In the genomic region with DNA sequence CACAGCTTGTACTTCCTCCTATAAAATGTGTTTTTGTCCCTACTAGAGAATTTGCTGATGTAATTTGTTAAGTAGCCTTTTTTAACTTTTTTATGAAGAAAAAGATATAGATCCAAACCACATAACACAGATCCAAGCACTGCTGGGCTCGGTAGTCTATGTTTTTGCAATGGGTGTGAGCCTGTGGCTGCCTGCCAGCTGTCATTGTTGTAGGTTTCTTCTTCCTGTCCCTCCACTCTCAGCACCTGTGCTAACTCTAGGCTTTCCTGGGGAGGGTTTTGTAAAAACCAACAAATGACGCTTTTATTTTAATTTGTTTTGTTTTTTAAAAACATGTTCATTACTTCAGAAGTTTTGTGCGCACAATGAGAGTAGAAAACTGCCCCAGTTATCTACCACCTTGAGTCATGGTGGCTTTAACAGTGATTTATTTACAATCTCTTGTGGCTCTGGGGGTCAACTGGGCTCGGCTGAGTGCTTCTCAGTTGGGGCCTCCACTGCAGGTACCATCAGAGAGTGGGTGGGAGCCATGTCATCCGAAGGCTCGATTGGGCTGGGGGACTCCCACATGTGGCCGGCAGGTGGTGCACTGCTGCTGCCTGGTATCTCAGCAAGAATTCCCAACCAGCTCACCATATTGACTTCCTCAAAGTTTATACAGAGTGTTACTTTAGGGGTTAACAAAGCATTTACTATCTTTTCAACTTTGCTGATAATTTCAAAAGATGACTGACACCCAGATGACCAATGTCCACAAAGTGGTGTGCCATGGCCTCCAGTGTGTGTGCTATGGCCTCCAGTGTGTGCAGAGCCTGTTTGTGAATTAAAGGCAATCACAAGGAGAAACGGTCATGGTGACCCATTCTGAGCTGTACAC, we compare ENCODE assay signal across 14 cellular contexts. TPM values are rescaled to one million over a fixed set of nuclear protein-coding genes. Genes with fewer than 3 reads are reported as not detected.
DNase-seq lines count a peak whose midpoint lies in the region; ATAC-seq and TF ChIP-seq lines count a peak whose summit lies in the region.
"Had no signal": no experiment of that assay in that cellular context is flagged by ENCODE, and none has a peak within 500 bp of the region (broad histone marks: within the 10 kb centered on the region; RNA-seq: fewer than 3 reads in every experiment).

No MANE protein-coding gene starts in this region.

- H3K9me3 ChIP-seq in spleen (no peaks in the 10 kb centered on the region), WERI-Rb-1 (ENCODE audit: severe bottlenecking) (no peaks in the 10 kb centered on the region)
- H3K9me3 ChIP-seq: thoracic aorta had no signal

- intact Hi-C loops in activated T-helper 1 cell treated with anti-CD3 and anti-CD28 coated beads, Interleukin-12 subunit alpha, Interleukin-12 subunit beta, Interleukin-2, Interleukin-4 antibody, amounts not matched to agents 30 ng/mL and 10 ng/mL and 1 ng/mL, durations not matched to agents 14 hours and 24 hours and 36 hours (cut with micrococcal nuclease) = no loop called here
- intact Hi-C loops in spleen (cut with DNase I; ENCODE audit: low total_unique reads) = no loop called here

- no peak overlapping the region for H3K4me3 Mint-ChIP-seq in activated T-helper 1 cell treated with anti-CD3 and anti-CD28 coated beads, Interleukin-12 subunit alpha, Interleukin-12 subunit beta, Interleukin-2, Interleukin-4 antibody, amounts not matched to agents 30 ng/mL and 10 ng/mL and 1 ng/mL, durations not matched to agents 14 hours and 24 hours and 36 hours
- H3K4me3 Mint-ChIP-seq in IgD-negative memory B cell = peak overlapping the region; percentile 79 to 97 (median 95)
- H3K4me3 Mint-ChIP-seq in activated T-cell treated with anti-CD3 and anti-CD28 coated beads, Interleukin-2, amount 50 U/mL, for 72 hours = peak overlapping the region in 1 of 2 donors; percentile 68
- H3K4me3 Mint-ChIP-seq: nephron progenitor cell had no signal

- no peaks in the 10 kb centered on the region for H3K4me1 Mint-ChIP-seq in activated T-helper 1 cell treated with anti-CD3 and anti-CD28 coated beads, Interleukin-12 subunit alpha, Interleukin-12 subunit beta, Interleukin-2, Interleukin-4 antibody, amounts not matched to agents 30 ng/mL and 10 ng/mL and 1 ng/mL, durations not matched to agents 14 hours and 24 hours and 36 hours (ENCODE audit: low read depth)
- peaks cover 42 to 60% (median 48%) of the 10 kb centered on the region in 3 donors for H3K4me1 Mint-ChIP-seq in IgD-negative memory B cell
- H3K4me1 Mint-ChIP-seq in activated T-cell treated with anti-CD3 and anti-CD28 coated beads, Interleukin-2, amount 50 U/mL, for 72 hours (ENCODE audit: low read depth) = peaks cover 31% of the 10 kb centered on the region

- no peak for TF ChIP-seq CTCF in spleen (IDR thresholded peaks at IDR 0.05 in 8 of 11, conservative IDR thresholded peaks at IDR 0.05 in 3 of 11)
- TF ChIP-seq CTCF in WERI-Rb-1 (IDR thresholded peaks at IDR 0.05; ENCODE audit: low read depth, low read length) = no peak

- no peaks in the 10 kb centered on the region for H3K36me3 Mint-ChIP-seq in activated T-helper 1 cell treated with anti-CD3 and anti-CD28 coated beads, Interleukin-12 subunit alpha, Interleukin-12 subunit beta, Interleukin-2, Interleukin-4 antibody, amounts not matched to agents 30 ng/mL and 10 ng/mL and 1 ng/mL, durations not matched to agents 14 hours and 24 hours and 36 hours (ENCODE audit: low read depth)
- H3K36me3 Mint-ChIP-seq in IgD-negative memory B cell = peaks cover 4% of the 10 kb centered on the region
- peaks cover 0 to 7% of the 10 kb centered on the region in 2 donors for H3K36me3 Mint-ChIP-seq in activated T-cell treated with anti-CD3 and anti-CD28 coated beads, Interleukin-2, amount 50 U/mL, for 72 hours (ENCODE audit: insufficient read depth in 2 of 2)

- DNase-seq in activated T-helper 1 cell treated with Interleukin-2 at 50 U/mL for 16 hours (ENCODE audit: low read depth) (peak; percentile 41), spleen (no peak), WERI-Rb-1 (no peak), COLO668 (lab: John Stamatoyannopoulos, UW; ENCODE audit: unreplicated experiment) (no peak)
- no peak for DNase-seq in activated T-helper 1 cell treated with anti-CD3 and anti-CD28 coated beads, Interleukin-12 subunit alpha, Interleukin-12 subunit beta, Interleukin-2, Interleukin-4 antibody, amounts not matched to agents 30 ng/mL and 10 ng/mL and 1 ng/mL, durations not matched to agents 14 hours and 24 hours and 36 hours (ENCODE audit: low spot score)
- no peak for DNase-seq in activated T-cell treated with anti-CD3 and anti-CD28 coated beads, Interleukin-2, amount 50 U/mL, for 72 hours
- DNase-seq: AML-193; effector CD8-positive, alpha-beta T cell; NCI-H2171; nephron progenitor cell; SW 1271 had no signal

- H3K4me3 ChIP-seq in spleen (peak overlapping the region in 1 of 8 donors; percentile 70), WERI-Rb-1 (ENCODE audit: low read depth, low read length) (no peak overlapping the region)
- H3K4me3 ChIP-seq: thoracic aorta had no signal

- H3K27ac ChIP-seq in spleen (peak overlapping the region; percentile 14 to 93 (median 84)), WERI-Rb-1 (no peak overlapping the region)
- H3K27ac ChIP-seq: thoracic aorta had no signal

- H3K27me3 Mint-ChIP-seq in activated T-helper 1 cell treated with anti-CD3 and anti-CD28 coated beads, Interleukin-12 subunit alpha, Interleukin-12 subunit beta, Interleukin-2, Interleukin-4 antibody, amounts not matched to agents 30 ng/mL and 10 ng/mL and 1 ng/mL, durations not matched to agents 14 hours and 24 hours and 36 hours (ENCODE audit: insufficient read depth) = peaks cover 7% of the 10 kb centered on the region
- no peaks in the 10 kb centered on the region for H3K27me3 Mint-ChIP-seq in IgD-negative memory B cell
- peaks cover 6% of the 10 kb centered on the region for H3K27me3 Mint-ChIP-seq in activated T-cell treated with anti-CD3 and anti-CD28 coated beads, Interleukin-2, amount 50 U/mL, for 72 hours (ENCODE audit: low read depth)

- H3K4me1 ChIP-seq in spleen = peaks cover 15 to 87% (median 54%) of the 10 kb centered on the region in 6 donors

- H3K27me3 ChIP-seq in spleen (replicated peaks in 1 of 7) = peaks cover 0 to 8% (median 0%) of the 10 kb centered on the region in 7 donors
- H3K27me3 ChIP-seq in WERI-Rb-1 (ENCODE audit: insufficient read depth, low read depth, severe bottlenecking) = no peaks in the 10 kb centered on the region

- H3K36me3 ChIP-seq in spleen = no peaks in the 10 kb centered on the region
- no peaks in the 10 kb centered on the region for H3K36me3 ChIP-seq in WERI-Rb-1
- H3K36me3 ChIP-seq: thoracic aorta had no signal

- WGBS in spleen, 5 donors = 59 to 64% (median 61%) methylated on average over 7 to 8 of the region's 8 CpGs

- H3K27ac Mint-ChIP-seq in activated T-helper 1 cell treated with anti-CD3 and anti-CD28 coated beads, Interleukin-12 subunit alpha, Interleukin-12 subunit beta, Interleukin-2, Interleukin-4 antibody, amounts not matched to agents 30 ng/mL and 10 ng/mL and 1 ng/mL, durations not matched to agents 14 hours and 24 hours and 36 hours = no peak overlapping the region
- H3K27ac Mint-ChIP-seq in IgD-negative memory B cell = peak overlapping the region; percentile 85 to 99 (median 96)
- H3K27ac Mint-ChIP-seq in activated T-cell treated with anti-CD3 and anti-CD28 coated beads, Interleukin-2, amount 50 U/mL, for 72 hours = peak overlapping the region; percentile 79
- H3K27ac Mint-ChIP-seq: nephron progenitor cell had no signal

- ATAC-seq in activated T-cell treated with anti-CD3 and anti-CD28 coated beads, Interleukin-2, amount 50 U/mL, for 72 hours (replicated peaks in 1 of 2) = peak in 1 of 2 donors; percentile 18
- no peak for ATAC-seq in GM19023 (IDR thresholded peaks at IDR 0.05; ENCODE audit: unreplicated experiment)

- no peak for TF ChIP-seq POLR2A in spleen (IDR thresholded peaks at IDR 0.05)

- no peaks in the 10 kb centered on the region for H3K9me3 Mint-ChIP-seq in activated T-helper 1 cell treated with anti-CD3 and anti-CD28 coated beads, Interleukin-12 subunit alpha, Interleukin-12 subunit beta, Interleukin-2, Interleukin-4 antibody, amounts not matched to agents 30 ng/mL and 10 ng/mL and 1 ng/mL, durations not matched to agents 14 hours and 24 hours and 36 hours
- H3K9me3 Mint-ChIP-seq in IgD-negative memory B cell = peaks cover 0 to 2% (median 0%) of the 10 kb centered on the region in 3 donors
- H3K9me3 Mint-ChIP-seq in activated T-cell treated with anti-CD3 and anti-CD28 coated beads, Interleukin-2, amount 50 U/mL, for 72 hours = peaks cover 0 to 2% of the 10 kb centered on the region in 2 donors

RNA-seq across cellular contexts. Expression of gene CCR6, which starts 3.0 kb away (rescaled TPM):
- not detected in 2 replicates for total RNA-seq in activated T-helper 1 cell treated with anti-CD3 and anti-CD28 coated beads, Interleukin-12 subunit alpha, Interleukin-12 subunit beta, Interleukin-2, Interleukin-4 antibody, amounts not matched to agents 30 ng/mL and 10 ng/mL and 1 ng/mL, durations not matched to agents 14 hours and 24 hours and 36 hours
- polyA plus RNA-seq in IgD-negative memory B cell (79.3 TPM), spleen (10 to 100 TPM; 16.1 to 26.9 (median 22.7) TPM)
- total RNA-seq in activated T-cell treated with anti-CD3 and anti-CD28 coated beads, Interleukin-2, amount 50 U/mL, for 72 hours = 1 to 10 TPM; 1.2 to 7.8 TPM
- total RNA-seq in spleen = 10 to 100 TPM; 15.5 to 37.0 (median 19.5) TPM
- total RNA-seq: thoracic aorta had no signal

RNA-seq across cellular contexts. Expression of gene GPR31, which starts 37.9 kb away (rescaled TPM):
- not detected in 2 replicates for total RNA-seq in activated T-helper 1 cell treated with anti-CD3 and anti-CD28 coated beads, Interleukin-12 subunit alpha, Interleukin-12 subunit beta, Interleukin-2, Interleukin-4 antibody, amounts not matched to agents 30 ng/mL and 10 ng/mL and 1 ng/mL, durations not matched to agents 14 hours and 24 hours and 36 hours
- polyA plus RNA-seq in IgD-negative memory B cell (not detected), spleen (not detected)
- total RNA-seq in activated T-cell treated with anti-CD3 and anti-CD28 coated beads, Interleukin-2, amount 50 U/mL, for 72 hours = not detected
- total RNA-seq in spleen = 1 to 10 TPM in 1 of 7 donors, under 1 TPM in 2, not detected in 4; 0.24 to 1.0 (median 0.94) TPM
- total RNA-seq: thoracic aorta had no signal
